In genomic region chrX:153948847-153949819, GRCh38 we compare ENCODE assay signal across 12 cellular contexts. TPM values are rescaled to one million over a fixed set of nuclear protein-coding genes. Genes with fewer than 3 reads are reported as not detected.
DNase-seq lines count a peak whose midpoint lies in the region; ATAC-seq and TF ChIP-seq lines count a peak whose summit lies in the region.
"Had no signal": no experiment of that assay in that cellular context is flagged by ENCODE, and none has a peak within 500 bp of the region (broad histone marks: within the 10 kb centered on the region; RNA-seq: fewer than 3 reads in every experiment).

No MANE protein-coding gene starts in this region.

- H3K9me3 ChIP-seq in BLaER1 treated with 17β-estradiol and CSF1 and Interleukin-3, amounts not matched to agents 10 nM and 100 nM (replicated peaks in 1 of 11), result no peaks in the 10 kb centered on the region
- H3K9me3 ChIP-seq in HUES64 (ENCODE audit: insufficient read depth, low read depth, low read length), result no peaks in the 10 kb centered on the region
- H3K9me3 ChIP-seq: tibial artery had no signal

- H3K27ac Mint-ChIP-seq in neural crest cell (ENCODE audit: unreplicated experiment) (peak overlapping the region; percentile 96), osteocyte (ENCODE audit: unreplicated experiment) (no peak overlapping the region)

- DNase-seq in dorsolateral prefrontal cortex (no peak), neural crest cell (ENCODE audit: low read depth, low spot score) (no peak), amniotic stem cell (lab: John Stamatoyannopoulos, UW) (no peak), osteocyte (ENCODE audit: extremely low spot score, unreplicated experiment) (no peak), 8988T (no peak)
- DNase-seq: HCEC 1CT, Karpas-422, RPMI8226, tibial artery had no signal

- H3K27me3 Mint-ChIP-seq in neural crest cell (ENCODE audit: low read depth), result peaks cover 7% of the 10 kb centered on the region
- H3K27me3 Mint-ChIP-seq in osteocyte (ENCODE audit: unreplicated experiment), result no peaks in the 10 kb centered on the region

- H3K9ac ChIP-seq in BLaER1 treated with 17β-estradiol and CSF1 and Interleukin-3, amounts not matched to agents 10 nM and 100 nM, result peak overlapping the region in 9 of 11 experiments; percentile 21 to 63 (median 56); a peak in 17 of 22 replicates
- H3K9ac ChIP-seq in HUES64 (ENCODE audit: low read depth, low read length), result no peak overlapping the region

- peaks cover 0 to 97% (median 84%) of the 10 kb centered on the region in 11 experiments; a peak in 19 of 22 replicates for H4K20me1 ChIP-seq in BLaER1 treated with 17β-estradiol and CSF1 and Interleukin-3, amounts not matched to agents 10 nM and 100 nM

- H3K27ac ChIP-seq in BLaER1 treated with 17β-estradiol and CSF1 and Interleukin-3, amounts not matched to agents 10 nM and 100 nM, result peak overlapping the region in 10 of 11 experiments; percentile 18 to 69 (median 53); a peak in 18 of 22 replicates
- H3K27ac ChIP-seq in HUES64 (ENCODE audit: low read depth, low read length) (peak overlapping the region; percentile 84), dorsolateral prefrontal cortex (peak overlapping the region in 54 of 59 donors; percentile 14 to 85 (median 66))
- H3K27ac ChIP-seq: tibial artery had no signal

- H3K4me1 ChIP-seq in BLaER1 treated with 17β-estradiol and CSF1 and Interleukin-3, amounts not matched to agents 10 nM and 100 nM, result peaks cover 76 to 97% (median 91%) of the 10 kb centered on the region in 10 experiments
- H3K4me1 ChIP-seq in HUES64 (ENCODE audit: insufficient read depth, low read length), result 0 out of 2 replicates have a peak, but pooled peaks cover 5% of the 10 kb centered on the region

- no peak for ATAC-seq in GM19328 (IDR thresholded peaks at IDR 0.05; ENCODE audit: unreplicated experiment)

- intact Hi-C loops in dorsolateral prefrontal cortex (cut with DNase I), result no loop called here

- peaks cover 29% of the 10 kb centered on the region for H3K36me3 Mint-ChIP-seq in neural crest cell (ENCODE audit: low read depth)
- peaks cover 25% of the 10 kb centered on the region for H3K36me3 Mint-ChIP-seq in osteocyte (ENCODE audit: unreplicated experiment)

- peak overlapping the region; percentile 62 to 87 (median 70) for H3K4me2 ChIP-seq in BLaER1 treated with 17β-estradiol and CSF1 and Interleukin-3, amounts not matched to agents 10 nM and 100 nM

- H3K4me3 ChIP-seq in BLaER1 treated with 17β-estradiol and CSF1 and Interleukin-3, amounts not matched to agents 10 nM and 100 nM, result peak overlapping the region in 4 of 10 experiments; percentile 4 to 24 (median 20); a peak in 2 of 20 replicates
- no peak overlapping the region for H3K4me3 ChIP-seq in HUES64 (ENCODE audit: low read length)
- peak overlapping the region in 1 of 59 donors; percentile 9 for H3K4me3 ChIP-seq in dorsolateral prefrontal cortex
- H3K4me3 ChIP-seq: tibial artery had no signal

- TF ChIP-seq CTCF in dorsolateral prefrontal cortex (IDR thresholded peaks at IDR 0.05 in 54 of 56, conservative IDR thresholded peaks at IDR 0.05 in 2 of 56; ENCODE audit: low read depth in 1 of 56, partially characterized antibody in 56 of 56) (peak in 1 of 56 donors; percentile 3), neural crest cell (conservative IDR thresholded peaks at IDR 0.05) (no peak), osteocyte (IDR thresholded peaks at IDR 0.05) (no peak)

- peaks cover 16 to 59% (median 37%) of the 10 kb centered on the region in 11 experiments; a peak in 20 of 22 replicates for H3K27me3 ChIP-seq in BLaER1 treated with 17β-estradiol and CSF1 and Interleukin-3, amounts not matched to agents 10 nM and 100 nM
- H3K27me3 ChIP-seq in HUES64 (ENCODE audit: insufficient read depth, low read length) (no peaks in the 10 kb centered on the region), dorsolateral prefrontal cortex (peaks cover 0 to 55% (median 1%) of the 10 kb centered on the region in 45 donors)
- H3K27me3 ChIP-seq: tibial artery had no signal

- H3K36me3 ChIP-seq in BLaER1 treated with 17β-estradiol and CSF1 and Interleukin-3, amounts not matched to agents 10 nM and 100 nM, result peaks cover 36 to 60% (median 55%) of the 10 kb centered on the region in 11 experiments
- peaks cover 56% of the 10 kb centered on the region for H3K36me3 ChIP-seq in HUES64 (ENCODE audit: insufficient read depth, low read length)

- H3K4me1 Mint-ChIP-seq in neural crest cell, result peaks cover 29% of the 10 kb centered on the region
- H3K4me1 Mint-ChIP-seq in osteocyte (ENCODE audit: unreplicated experiment), result peaks cover 13% of the 10 kb centered on the region

- H3K4me3 Mint-ChIP-seq in neural crest cell, result peak overlapping the region; percentile 85
- H3K4me3 Mint-ChIP-seq in osteocyte (ENCODE audit: unreplicated experiment), result no peak overlapping the region

- WGBS in HUES64, result 77% methylated on average over 25 of the region's 30 CpGs

- H3K9me3 Mint-ChIP-seq in neural crest cell (peaks cover 2% of the 10 kb centered on the region), osteocyte (ENCODE audit: unreplicated experiment) (no peaks in the 10 kb centered on the region)

RNA-seq across cellular contexts. Expression of gene RENBP, which starts 4.7 kb away (rescaled TPM):
- 5.8 TPM for polyA plus RNA-seq in HUES64 (2013, experiment 1 of 2)
- 6.9 TPM for polyA plus RNA-seq in HUES64 (2013, experiment 2 of 2)
- total RNA-seq in dorsolateral prefrontal cortex (10 to 100 TPM in 115 of 120 experiments, 1 to 10 TPM in 5; 8.2 to 34.2 (median 16.9) TPM), neural crest cell (11.4 and 11.8 TPM in 2 replicates), osteocyte (18.7 and 18.9 TPM in 2 replicates)

RNA-seq across cellular contexts. Expression of gene NAA10, which starts 14.3 kb away (rescaled TPM):
- 88.5 TPM for polyA plus RNA-seq in HUES64 (2013, experiment 1 of 2)
- 80.7 TPM for polyA plus RNA-seq in HUES64 (2013, experiment 2 of 2)
- total RNA-seq in dorsolateral prefrontal cortex (100 to 1,000 TPM in 13 of 120 experiments, 10 to 100 TPM in 107; 57.4 to 119 (median 83.8) TPM), neural crest cell (116 and 124 TPM in 2 replicates), osteocyte (94.1 and 96.6 TPM in 2 replicates)

RNA-seq across cellular contexts. Expression of gene HCFC1, which starts 22.5 kb away (rescaled TPM):
- 59.9 TPM for polyA plus RNA-seq in HUES64 (2013, experiment 1 of 2)
- polyA plus RNA-seq in HUES64 (2013, experiment 2 of 2), result 64.5 TPM
- 10 to 100 TPM; 41.2 to 97.5 (median 57.4) TPM for total RNA-seq in dorsolateral prefrontal cortex
- 168 and 173 TPM in 2 replicates for total RNA-seq in neural crest cell
- total RNA-seq in osteocyte, result 73.7 and 74.8 TPM in 2 replicates

RNA-seq across cellular contexts. Expression of gene ARHGAP4, which starts 23.1 kb away (rescaled TPM):
- 15.3 TPM for polyA plus RNA-seq in HUES64 (2013, experiment 1 of 2)
- polyA plus RNA-seq in HUES64 (2013, experiment 2 of 2), result 18.2 TPM
- 10 to 100 TPM in 106 of 120 experiments, 1 to 10 TPM in 14; 6.4 to 31.6 (median 14.8) TPM for total RNA-seq in dorsolateral prefrontal cortex
- total RNA-seq in neural crest cell, result 10.2 and 10.7 TPM in 2 replicates
- 4.9 and 5.3 TPM in 2 replicates for total RNA-seq in osteocyte

RNA-seq across cellular contexts. Expression of gene TMEM187, which starts 23.4 kb away (rescaled TPM):
- 2.5 TPM for polyA plus RNA-seq in HUES64 (2013, experiment 1 of 2)
- polyA plus RNA-seq in HUES64 (2013, experiment 2 of 2), result 3.2 TPM
- total RNA-seq in dorsolateral prefrontal cortex (10 to 100 TPM in 29 of 120 experiments, 1 to 10 TPM in 91; 2.7 to 17.2 (median 8.0) TPM), neural crest cell (8.0 and 14.0 TPM in 2 replicates), osteocyte (19.2 and 19.3 TPM in 2 replicates)
